8 cellular contexts compared by ENCODE assay signal in genomic region chr7:43906327-43907010, GRCh38. TPM values are rescaled to one million over a fixed set of nuclear protein-coding genes. Genes with fewer than 3 reads are reported as not detected.
DNase-seq lines count a peak whose midpoint lies in the region; ATAC-seq lines count a peak whose summit lies in the region.

Gene URGCP (minus strand): TSS chr7:43906596. CDS start chr7:43906575, 21 bp downstream.

- intact Hi-C loops in left ventricle myocardium superior (cut with micrococcal nuclease), result no loop called here

- ATAC-seq in GM19452 (IDR thresholded peaks at IDR 0.05; ENCODE audit: unreplicated experiment) (peak; percentile 87), left ventricle myocardium superior (peak; percentile 84)

- DNase-seq in COLO668 (lab: John Stamatoyannopoulos, UW; ENCODE audit: unreplicated experiment) (peak; percentile 83), HPDE6-E6E7 (ENCODE audit: extremely low spot score) (peak; percentile 57), T follicular helper cell (ENCODE audit: low read depth) (peak; percentile 33), amniotic epithelial cell (ENCODE audit: low read depth) (peak; percentile 23), left ventricle myocardium superior (peak; percentile 77), pulmonary artery endothelial cell (ENCODE audit: low read depth, low spot score) (no peak), medulla oblongata (ENCODE audit: extremely low spot score) (no peak)

RNA-seq across cellular contexts. Expression of gene URGCP, which starts in this region (rescaled TPM):
- total RNA-seq in left ventricle myocardium superior, result 40.3 TPM
- 23.9 and 27.0 TPM in 2 replicates for total RNA-seq in pulmonary artery endothelial cell

Comparison
In these comparisons a context has a peak if more than half of its experiments do, and no peak if none do; other contexts are left out.
1. DNase-seq: peak in COLO668 (single experiment), HPDE6-E6E7 (single experiment), T follicular helper cell (single experiment), amniotic epithelial cell (single experiment) and left ventricle myocardium superior (single experiment); none in pulmonary artery endothelial cell (single experiment) and medulla oblongata (single experiment).